Comparison of ENCODE assay signal across 8 cellular contexts in genomic region chr9:110148384-110148783, GRCh38. TPM values are rescaled to one million over a fixed set of nuclear protein-coding genes. Genes with fewer than 3 reads are reported as not detected.
A peak's percentile ranks its signal among the peaks of the same experiment; 100 is the strongest.
DNase-seq lines count a peak whose midpoint lies in the region; ATAC-seq and TF ChIP-seq lines count a peak whose summit lies in the region.

No MANE protein-coding gene starts in this region.

- no peak for TF ChIP-seq EP300 in gastroesophageal sphincter (IDR thresholded peaks at IDR 0.05)

- no peaks in the 10 kb centered on the region for H3K27me3 Mint-ChIP-seq in stimulated activated naive CD8-positive, alpha-beta T cell treated with anti-CD3 and anti-CD28 coated beads, Interleukin-15, Interleukin-2, amounts not matched to agents 100 ng/mL and 50 ng/mL, for 24 hours
- no peaks in the 10 kb centered on the region for H3K27me3 Mint-ChIP-seq in H9 (ENCODE audit: low read depth)

- H3K9me3 ChIP-seq in gastroesophageal sphincter, result no peaks in the 10 kb centered on the region
- H3K9me3 ChIP-seq in H9 (ENCODE audit: control insufficient read depth, low read depth, low read length), result no peaks in the 10 kb centered on the region

- H4K91ac ChIP-seq in H9 (ENCODE audit: insufficient read length, low read depth, low read length), result no peak overlapping the region

- H3K4ac ChIP-seq in H9 (ENCODE audit: low read depth, low read length), result no peak overlapping the region

- no peak for TF ChIP-seq POLR2A in gastroesophageal sphincter (IDR thresholded peaks at IDR 0.05)

- H3K23me2 ChIP-seq in H9 (ENCODE audit: insufficient read length, low read depth, low read length, poor library complexity, severe bottlenecking), result no peaks in the 10 kb centered on the region

- H4K8ac ChIP-seq in H9 (replicated peaks; ENCODE audit: insufficient read length, low read depth, low read length), result no peak overlapping the region

- peaks cover 3% of the 10 kb centered on the region for H3K79me1 ChIP-seq in H9 (ENCODE audit: insufficient read depth, low read depth, low read length, poor library complexity, severe bottlenecking)

- no peak overlapping the region for H3K23ac ChIP-seq in H9 (ENCODE audit: insufficient read length, low read depth, low read length)

- H2BK20ac ChIP-seq in H9 (ENCODE audit: low read depth, low read length, poor library complexity, severe bottlenecking), result no peak overlapping the region

- H3K9me3 Mint-ChIP-seq in stimulated activated naive CD8-positive, alpha-beta T cell treated with anti-CD3 and anti-CD28 coated beads, Interleukin-15, Interleukin-2, amounts not matched to agents 100 ng/mL and 50 ng/mL, for 24 hours, result no peaks in the 10 kb centered on the region
- H3K9me3 Mint-ChIP-seq in H9, result peaks cover 5 to 7% of the 10 kb centered on the region in 2 experiments; a peak in 3 of 5 replicates

- peak overlapping the region; percentile 82 for H3K27ac Mint-ChIP-seq in stimulated activated naive CD8-positive, alpha-beta T cell treated with anti-CD3 and anti-CD28 coated beads, Interleukin-15, Interleukin-2, amounts not matched to agents 100 ng/mL and 50 ng/mL, for 24 hours
- H3K27ac Mint-ChIP-seq in H9, result peak overlapping the region in 1 of 3 experiments; percentile 23; a peak in 1 of 7 replicates

- peaks cover 77% of the 10 kb centered on the region for H3K4me1 Mint-ChIP-seq in stimulated activated naive CD8-positive, alpha-beta T cell treated with anti-CD3 and anti-CD28 coated beads, Interleukin-15, Interleukin-2, amounts not matched to agents 100 ng/mL and 50 ng/mL, for 24 hours (ENCODE audit: low read depth)
- H3K4me1 Mint-ChIP-seq in H9, result peaks cover 3 to 5% of the 10 kb centered on the region in 2 experiments; a peak in 2 of 4 replicates

- no peak overlapping the region for H3K18ac ChIP-seq in H9 (ENCODE audit: insufficient read length, low read depth, low read length)

- H2BK12ac ChIP-seq in H9 (ENCODE audit: insufficient read length, low read depth, low read length), result no peak overlapping the region

- no peaks in the 10 kb centered on the region for H3K36me3 ChIP-seq in gastroesophageal sphincter

- no peak overlapping the region for H3K9ac ChIP-seq in H9 (ENCODE audit: extremely low read depth, insufficient read length, low read length)

- H3K4me3 Mint-ChIP-seq in stimulated activated naive CD8-positive, alpha-beta T cell treated with anti-CD3 and anti-CD28 coated beads, Interleukin-15, Interleukin-2, amounts not matched to agents 100 ng/mL and 50 ng/mL, for 24 hours, result peak overlapping the region; percentile 74
- H3K4me3 Mint-ChIP-seq in H9, result no peak overlapping the region

- H3T11ph ChIP-seq in H9 (ENCODE audit: low read length), result no peak overlapping the region

- peak overlapping the region in 1 of 2 donors; percentile 17 for H3K4me3 ChIP-seq in gastroesophageal sphincter

- no peak overlapping the region for H2AFZ ChIP-seq in H9 (ENCODE audit: low read length)

- ATAC-seq in GM19023 (IDR thresholded peaks at IDR 0.05; ENCODE audit: unreplicated experiment) (peak; percentile 75), HG02943 (IDR thresholded peaks at IDR 0.05; ENCODE audit: low read depth, unreplicated experiment) (peak; percentile 60), gastroesophageal sphincter (no peak)

- WGBS in gastroesophageal sphincter (ENCODE audit: low coverage in 1 of 2), 2 donors, result 39 to 54% methylated on average over 4 to 5 of the region's 7 CpGs
- no CpG with 5 or more reads among the region's 7 CpGs for WGBS in H9 (ENCODE audit: extremely low coverage, insufficient read length, low lambda C conversion rate)

- H3K56ac ChIP-seq in H9 (ENCODE audit: insufficient read length, low read depth, low read length), result no peak overlapping the region

- H4K20me1 ChIP-seq in H9 (ENCODE audit: control insufficient read depth, insufficient read depth, insufficient read length), result no peaks in the 10 kb centered on the region

- H3K36me3 Mint-ChIP-seq in stimulated activated naive CD8-positive, alpha-beta T cell treated with anti-CD3 and anti-CD28 coated beads, Interleukin-15, Interleukin-2, amounts not matched to agents 100 ng/mL and 50 ng/mL, for 24 hours (ENCODE audit: low read depth), result peaks cover 13% of the 10 kb centered on the region
- peaks cover 12 to 21% (median 12%) of the 10 kb centered on the region in 3 experiments for H3K36me3 Mint-ChIP-seq in H9 (ENCODE audit: insufficient read depth in 1 of 3, low read depth in 3 of 3)

- H3K14ac ChIP-seq in H9 (ENCODE audit: insufficient read depth, low read length), result no peak overlapping the region

- H3K27me3 ChIP-seq in gastroesophageal sphincter, result no peaks in the 10 kb centered on the region
- H3K27me3 ChIP-seq in H9 (ENCODE audit: insufficient read depth, low read length), result no peaks in the 10 kb centered on the region

- H3K27ac ChIP-seq in gastroesophageal sphincter (peak overlapping the region in 3 of 4 donors; percentile 34 to 48 (median 42)), H9 (ENCODE audit: insufficient read length, low read depth, low read length) (no peak overlapping the region)

- peaks cover 2% of the 10 kb centered on the region; the same call in 1 of the 2 replicates for H3K79me2 ChIP-seq in H9 (ENCODE audit: insufficient read depth, low read length)

- H2BK120ac ChIP-seq in H9 (ENCODE audit: low read depth, low read length, poor library complexity, severe bottlenecking), result no peak overlapping the region

- peak in 3 of 5 experiments; percentile 7 to 92 (median 44) for DNase-seq in T-helper 2 cell
- DNase-seq in H9, result no peak
- no peak for DNase-seq in inferior parietal cortex (ENCODE audit: extremely low spot score)
- no peak for DNase-seq in UCSD-AML1 (lab: John Stamatoyannopoulos, UW; ENCODE audit: unreplicated experiment)

- H2BK15ac ChIP-seq in H9 (ENCODE audit: low read depth, low read length), result no peak overlapping the region

- H2BK5ac ChIP-seq in H9 (ENCODE audit: insufficient read length, low read length), result no peak overlapping the region

- TF ChIP-seq CTCF in gastroesophageal sphincter (IDR thresholded peaks at IDR 0.05), result no peak
- no peak for TF ChIP-seq CTCF in H9 (conservative IDR thresholded peaks at IDR 0.05)

- H2AK5ac ChIP-seq in H9 (ENCODE audit: insufficient read length, low read length), result no peak overlapping the region

- no peak overlapping the region for H4K5ac ChIP-seq in H9 (ENCODE audit: insufficient read length, low read depth, low read length)

- H3K4me1 ChIP-seq in gastroesophageal sphincter (peaks cover under 1 to 83% (median 18%) of the 10 kb centered on the region in 3 donors), H9 (ENCODE audit: insufficient read depth, low read length) (no peaks in the 10 kb centered on the region; the same call in 1 of the 2 replicates)

- H3K4me2 ChIP-seq in H9 (ENCODE audit: insufficient read depth, insufficient read length, low read length), result no peak overlapping the region

RNA-seq across cellular contexts. Expression of gene C9orf152, which starts 59.6 kb away (rescaled TPM):
- under 1 TPM in 1 of 4 donors, not detected in 3; 0.17 TPM for total RNA-seq in gastroesophageal sphincter
- total RNA-seq in H9 (2021), result not detected in 2 replicates

Comparison
In these comparisons a context has a peak if more than half of its experiments do, and no peak if none do; other contexts are left out.
1. DNase-seq: peak in T-helper 2 cell (3 of 5); none in H9 (single experiment), inferior parietal cortex (single experiment) and UCSD-AML1 (single experiment).